ENCODE assay signal across 1 cellular context in the genomic region with DNA sequence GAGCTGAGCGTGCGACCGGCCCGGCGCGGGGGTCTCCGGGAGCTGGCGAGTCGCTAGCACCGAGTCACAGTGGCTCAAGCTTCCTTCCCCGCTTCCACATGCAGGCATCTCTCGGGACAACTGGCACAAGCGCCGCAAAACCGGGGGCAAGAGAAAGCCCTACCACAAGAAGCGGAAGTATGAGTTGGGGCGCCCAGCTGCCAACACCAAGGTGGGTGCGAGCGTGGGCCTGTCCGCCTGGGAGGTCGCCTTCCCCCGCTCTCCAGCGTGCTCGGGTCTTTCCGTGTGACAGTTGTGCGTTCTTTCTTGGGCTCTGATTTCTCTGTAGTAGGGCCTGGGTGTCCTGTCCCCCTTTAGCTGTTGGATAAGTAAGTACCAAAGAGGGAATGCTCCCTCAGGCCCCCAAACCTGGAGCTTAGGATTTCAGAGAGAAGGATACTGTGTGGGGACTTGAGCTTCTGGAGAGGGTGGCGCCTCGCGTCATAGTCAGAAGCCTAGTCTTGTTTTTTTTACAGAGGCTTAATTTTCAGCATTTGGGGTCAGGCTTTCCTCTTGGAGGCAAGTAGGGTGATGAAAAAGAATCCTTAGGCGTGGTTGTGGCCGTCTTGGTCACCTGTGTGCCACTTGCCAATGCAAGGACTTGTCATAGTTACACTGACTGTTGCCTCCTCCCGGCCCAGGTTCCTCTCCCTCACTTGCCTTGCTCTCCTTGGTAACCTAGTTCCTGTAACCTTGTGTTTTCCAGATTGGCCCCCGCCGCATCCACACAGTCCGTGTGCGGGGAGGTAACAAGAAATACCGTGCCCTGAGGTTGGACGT.
TF ChIP-seq lines count a peak whose summit lies in the region.

No MANE protein-coding gene starts in this region.

TF ChIP-seq in K562, 482 proteins besides CTCF, POLR2A, EP300 and RAD21 (continued from another document):
- TF ChIP-seq, protein P1, sequence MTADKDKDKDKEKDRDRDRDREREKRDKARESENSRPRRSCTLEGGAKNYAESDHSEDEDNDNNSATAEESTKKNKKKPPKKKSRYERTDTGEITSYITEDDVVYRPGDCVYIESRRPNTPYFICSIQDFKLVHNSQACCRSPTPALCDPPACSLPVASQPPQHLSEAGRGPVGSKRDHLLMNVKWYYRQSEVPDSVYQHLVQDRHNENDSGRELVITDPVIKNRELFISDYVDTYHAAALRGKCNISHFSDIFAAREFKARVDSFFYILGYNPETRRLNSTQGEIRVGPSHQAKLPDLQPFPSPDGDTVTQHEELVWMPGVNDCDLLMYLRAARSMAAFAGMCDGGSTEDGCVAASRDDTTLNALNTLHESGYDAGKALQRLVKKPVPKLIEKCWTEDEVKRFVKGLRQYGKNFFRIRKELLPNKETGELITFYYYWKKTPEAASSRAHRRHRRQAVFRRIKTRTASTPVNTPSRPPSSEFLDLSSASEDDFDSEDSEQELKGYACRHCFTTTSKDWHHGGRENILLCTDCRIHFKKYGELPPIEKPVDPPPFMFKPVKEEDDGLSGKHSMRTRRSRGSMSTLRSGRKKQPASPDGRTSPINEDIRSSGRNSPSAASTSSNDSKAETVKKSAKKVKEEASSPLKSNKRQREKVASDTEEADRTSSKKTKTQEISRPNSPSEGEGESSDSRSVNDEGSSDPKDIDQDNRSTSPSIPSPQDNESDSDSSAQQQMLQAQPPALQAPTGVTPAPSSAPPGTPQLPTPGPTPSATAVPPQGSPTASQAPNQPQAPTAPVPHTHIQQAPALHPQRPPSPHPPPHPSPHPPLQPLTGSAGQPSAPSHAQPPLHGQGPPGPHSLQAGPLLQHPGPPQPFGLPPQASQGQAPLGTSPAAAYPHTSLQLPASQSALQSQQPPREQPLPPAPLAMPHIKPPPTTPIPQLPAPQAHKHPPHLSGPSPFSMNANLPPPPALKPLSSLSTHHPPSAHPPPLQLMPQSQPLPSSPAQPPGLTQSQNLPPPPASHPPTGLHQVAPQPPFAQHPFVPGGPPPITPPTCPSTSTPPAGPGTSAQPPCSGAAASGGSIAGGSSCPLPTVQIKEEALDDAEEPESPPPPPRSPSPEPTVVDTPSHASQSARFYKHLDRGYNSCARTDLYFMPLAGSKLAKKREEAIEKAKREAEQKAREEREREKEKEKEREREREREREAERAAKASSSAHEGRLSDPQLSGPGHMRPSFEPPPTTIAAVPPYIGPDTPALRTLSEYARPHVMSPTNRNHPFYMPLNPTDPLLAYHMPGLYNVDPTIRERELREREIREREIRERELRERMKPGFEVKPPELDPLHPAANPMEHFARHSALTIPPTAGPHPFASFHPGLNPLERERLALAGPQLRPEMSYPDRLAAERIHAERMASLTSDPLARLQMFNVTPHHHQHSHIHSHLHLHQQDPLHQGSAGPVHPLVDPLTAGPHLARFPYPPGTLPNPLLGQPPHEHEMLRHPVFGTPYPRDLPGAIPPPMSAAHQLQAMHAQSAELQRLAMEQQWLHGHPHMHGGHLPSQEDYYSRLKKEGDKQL (CRISPR knock-in tag; IDR thresholded peaks at IDR 0.05; ENCODE audit: borderline replicate concordance): no peak
- TF ChIP-seq, protein P2, sequence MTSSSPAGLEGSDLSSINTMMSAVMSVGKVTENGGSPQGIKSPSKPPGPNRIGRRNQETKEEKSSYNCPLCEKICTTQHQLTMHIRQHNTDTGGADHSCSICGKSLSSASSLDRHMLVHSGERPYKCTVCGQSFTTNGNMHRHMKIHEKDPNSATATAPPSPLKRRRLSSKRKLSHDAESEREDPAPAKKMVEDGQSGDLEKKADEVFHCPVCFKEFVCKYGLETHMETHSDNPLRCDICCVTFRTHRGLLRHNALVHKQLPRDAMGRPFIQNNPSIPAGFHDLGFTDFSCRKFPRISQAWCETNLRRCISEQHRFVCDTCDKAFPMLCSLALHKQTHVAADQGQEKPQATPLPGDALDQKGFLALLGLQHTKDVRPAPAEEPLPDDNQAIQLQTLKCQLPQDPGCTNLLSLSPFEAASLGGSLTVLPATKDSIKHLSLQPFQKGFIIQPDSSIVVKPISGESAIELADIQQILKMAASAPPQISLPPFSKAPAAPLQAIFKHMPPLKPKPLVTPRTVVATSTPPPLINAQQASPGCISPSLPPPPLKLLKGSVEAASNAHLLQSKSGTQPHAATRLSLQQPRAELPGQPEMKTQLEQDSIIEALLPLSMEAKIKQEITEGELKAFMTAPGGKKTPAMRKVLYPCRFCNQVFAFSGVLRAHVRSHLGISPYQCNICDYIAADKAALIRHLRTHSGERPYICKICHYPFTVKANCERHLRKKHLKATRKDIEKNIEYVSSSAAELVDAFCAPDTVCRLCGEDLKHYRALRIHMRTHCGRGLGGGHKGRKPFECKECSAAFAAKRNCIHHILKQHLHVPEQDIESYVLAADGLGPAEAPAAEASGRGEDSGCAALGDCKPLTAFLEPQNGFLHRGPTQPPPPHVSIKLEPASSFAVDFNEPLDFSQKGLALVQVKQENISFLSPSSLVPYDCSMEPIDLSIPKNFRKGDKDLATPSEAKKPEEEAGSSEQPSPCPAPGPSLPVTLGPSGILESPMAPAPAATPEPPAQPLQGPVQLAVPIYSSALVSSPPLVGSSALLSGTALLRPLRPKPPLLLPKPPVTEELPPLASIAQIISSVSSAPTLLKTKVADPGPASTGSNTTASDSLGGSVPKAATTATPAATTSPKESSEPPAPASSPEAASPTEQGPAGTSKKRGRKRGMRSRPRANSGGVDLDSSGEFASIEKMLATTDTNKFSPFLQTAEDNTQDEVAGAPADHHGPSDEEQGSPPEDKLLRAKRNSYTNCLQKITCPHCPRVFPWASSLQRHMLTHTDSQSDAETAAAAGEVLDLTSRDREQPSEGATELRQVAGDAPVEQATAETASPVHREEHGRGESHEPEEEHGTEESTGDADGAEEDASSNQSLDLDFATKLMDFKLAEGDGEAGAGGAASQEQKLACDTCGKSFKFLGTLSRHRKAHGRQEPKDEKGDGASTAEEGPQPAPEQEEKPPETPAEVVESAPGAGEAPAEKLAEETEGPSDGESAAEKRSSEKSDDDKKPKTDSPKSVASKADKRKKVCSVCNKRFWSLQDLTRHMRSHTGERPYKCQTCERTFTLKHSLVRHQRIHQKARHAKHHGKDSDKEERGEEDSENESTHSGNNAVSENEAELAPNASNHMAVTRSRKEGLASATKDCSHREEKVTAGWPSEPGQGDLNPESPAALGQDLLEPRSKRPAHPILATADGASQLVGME (CRISPR knock-in tag; IDR thresholded peaks at IDR 0.05): no peak
- TF ChIP-seq STAT5A (IDR thresholded peaks at IDR 0.05; ENCODE audit: borderline replicate concordance, low read length) (no peak), PURB (CRISPR knock-in tag; IDR thresholded peaks at IDR 0.05; ENCODE audit: low read depth) (0 out of 2 replicates have a peak, but pooled peaks have one; percentile 22), MYC (IDR thresholded peaks at IDR 0.05; ENCODE audit: low read depth, low read length) (no peak), MYC (CRISPR knock-in tag; IDR thresholded peaks at IDR 0.05; ENCODE audit: borderline replicate concordance, low read depth) (peak; percentile 73; the same call in 1 of the 2 replicates)
- TF ChIP-seq, protein P3, sequence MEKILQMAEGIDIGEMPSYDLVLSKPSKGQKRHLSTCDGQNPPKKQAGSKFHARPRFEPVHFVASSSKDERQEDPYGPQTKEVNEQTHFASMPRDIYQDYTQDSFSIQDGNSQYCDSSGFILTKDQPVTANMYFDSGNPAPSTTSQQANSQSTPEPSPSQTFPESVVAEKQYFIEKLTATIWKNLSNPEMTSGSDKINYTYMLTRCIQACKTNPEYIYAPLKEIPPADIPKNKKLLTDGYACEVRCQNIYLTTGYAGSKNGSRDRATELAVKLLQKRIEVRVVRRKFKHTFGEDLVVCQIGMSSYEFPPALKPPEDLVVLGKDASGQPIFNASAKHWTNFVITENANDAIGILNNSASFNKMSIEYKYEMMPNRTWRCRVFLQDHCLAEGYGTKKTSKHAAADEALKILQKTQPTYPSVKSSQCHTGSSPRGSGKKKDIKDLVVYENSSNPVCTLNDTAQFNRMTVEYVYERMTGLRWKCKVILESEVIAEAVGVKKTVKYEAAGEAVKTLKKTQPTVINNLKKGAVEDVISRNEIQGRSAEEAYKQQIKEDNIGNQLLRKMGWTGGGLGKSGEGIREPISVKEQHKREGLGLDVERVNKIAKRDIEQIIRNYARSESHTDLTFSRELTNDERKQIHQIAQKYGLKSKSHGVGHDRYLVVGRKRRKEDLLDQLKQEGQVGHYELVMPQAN (IDR thresholded peaks at IDR 0.05; ENCODE audit: borderline replicate concordance): peak; percentile 71
- TF ChIP-seq, protein P4, sequence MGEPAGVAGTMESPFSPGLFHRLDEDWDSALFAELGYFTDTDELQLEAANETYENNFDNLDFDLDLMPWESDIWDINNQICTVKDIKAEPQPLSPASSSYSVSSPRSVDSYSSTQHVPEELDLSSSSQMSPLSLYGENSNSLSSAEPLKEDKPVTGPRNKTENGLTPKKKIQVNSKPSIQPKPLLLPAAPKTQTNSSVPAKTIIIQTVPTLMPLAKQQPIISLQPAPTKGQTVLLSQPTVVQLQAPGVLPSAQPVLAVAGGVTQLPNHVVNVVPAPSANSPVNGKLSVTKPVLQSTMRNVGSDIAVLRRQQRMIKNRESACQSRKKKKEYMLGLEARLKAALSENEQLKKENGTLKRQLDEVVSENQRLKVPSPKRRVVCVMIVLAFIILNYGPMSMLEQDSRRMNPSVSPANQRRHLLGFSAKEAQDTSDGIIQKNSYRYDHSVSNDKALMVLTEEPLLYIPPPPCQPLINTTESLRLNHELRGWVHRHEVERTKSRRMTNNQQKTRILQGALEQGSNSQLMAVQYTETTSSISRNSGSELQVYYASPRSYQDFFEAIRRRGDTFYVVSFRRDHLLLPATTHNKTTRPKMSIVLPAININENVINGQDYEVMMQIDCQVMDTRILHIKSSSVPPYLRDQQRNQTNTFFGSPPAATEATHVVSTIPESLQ (CRISPR knock-in tag; IDR thresholded peaks at IDR 0.05): 0 out of 2 replicates have a peak, but pooled peaks have one; percentile 89
TF ChIP-seq in K562: peak in this region for 43.
